9 cellular contexts compared by ENCODE assay signal in the genomic region with DNA sequence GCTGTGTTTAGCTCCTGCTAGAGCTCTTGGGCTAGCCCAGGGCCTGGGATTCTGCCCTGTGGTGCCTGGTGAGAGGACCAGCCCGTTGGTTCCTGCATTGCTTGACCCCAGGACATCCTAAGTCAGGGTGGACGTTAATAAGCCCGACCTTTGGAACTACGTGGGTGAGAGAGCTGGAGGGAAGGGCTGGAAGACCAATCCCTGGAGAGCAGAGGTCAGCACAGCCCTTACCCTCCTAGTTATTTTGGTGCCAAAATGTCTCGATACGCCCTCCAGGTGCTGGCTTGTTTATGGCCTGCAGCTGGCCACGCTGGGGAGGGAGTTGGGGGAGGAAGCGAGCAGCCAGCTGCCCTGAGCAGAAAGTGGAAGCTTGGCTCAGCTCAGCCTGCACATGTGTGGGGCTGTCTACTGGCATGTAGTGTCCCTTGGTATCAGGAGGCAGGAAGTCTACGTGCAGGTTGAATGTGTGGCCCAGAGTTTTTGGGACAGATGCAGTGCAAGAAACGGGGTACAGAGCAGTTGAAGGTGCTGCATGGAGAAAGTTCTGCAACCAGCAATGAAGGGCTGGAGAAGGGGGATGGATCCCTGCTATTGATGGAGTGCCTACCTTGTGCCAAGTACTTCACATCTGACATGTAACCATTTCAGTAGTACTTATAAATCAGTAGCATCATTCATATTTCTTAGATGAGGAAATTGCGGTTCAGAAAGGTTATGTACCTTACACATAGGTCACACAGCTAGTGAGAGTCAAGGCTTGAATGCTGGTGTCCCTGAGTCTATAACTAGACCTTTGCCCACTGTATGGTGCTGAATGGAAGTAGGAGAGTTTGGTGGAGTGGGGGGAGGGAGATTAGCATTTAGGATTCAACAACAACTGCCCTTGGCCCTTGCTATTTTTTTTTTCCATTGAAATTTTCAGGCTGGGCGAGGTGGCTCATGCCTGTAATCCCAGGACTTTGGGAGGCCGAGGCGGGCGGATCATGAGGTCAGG. TPM values are rescaled to one million over a fixed set of nuclear protein-coding genes. Genes with fewer than 3 reads are reported as not detected.
DNase-seq lines count a peak whose midpoint lies in the region; ATAC-seq and TF ChIP-seq lines count a peak whose summit lies in the region.
"Had no signal": no experiment of that assay in that cellular context is flagged by ENCODE, and none has a peak within 500 bp of the region (broad histone marks: within the 10 kb centered on the region; RNA-seq: fewer than 3 reads in every experiment).

No MANE protein-coding gene starts in this region.

- ATAC-seq in GM19397 (IDR thresholded peaks at IDR 0.05; ENCODE audit: unreplicated experiment) = peak; percentile 66
- ATAC-seq in GM18502 (IDR thresholded peaks at IDR 0.05; ENCODE audit: poor library complexity, unreplicated experiment) = no peak

- peaks cover 6 to 40% (median 29%) of the 10 kb centered on the region in 4 donors for H3K4me1 ChIP-seq in esophagus muscularis mucosa

- TF ChIP-seq EP300 in esophagus muscularis mucosa (IDR thresholded peaks at IDR 0.05) = no peak

- no peaks in the 10 kb centered on the region for H3K9me3 ChIP-seq in esophagus muscularis mucosa
- H3K9me3 ChIP-seq: pancreas had no signal

- intact Hi-C loops in esophagus muscularis mucosa (cut with DNase I) = no loop called here

- TF ChIP-seq POLR2A in esophagus muscularis mucosa (IDR thresholded peaks at IDR 0.05; ENCODE audit: low read depth) = no peak

- no peak for TF ChIP-seq CTCF in esophagus muscularis mucosa (IDR thresholded peaks at IDR 0.05)

- WGBS in esophagus muscularis mucosa = 65% methylated on average over 15 of the region's 15 CpGs

- no peak overlapping the region for H3K27ac ChIP-seq in esophagus muscularis mucosa (replicated peaks in 1 of 4)
- H3K27ac ChIP-seq: pancreas had no signal

- H3K36me3 ChIP-seq in esophagus muscularis mucosa = no peaks in the 10 kb centered on the region
- H3K36me3 ChIP-seq: pancreas had no signal

- DNase-seq in COR-L47 (lab: John Stamatoyannopoulos, UW) (peak; percentile 17), M059J (ENCODE audit: low read depth) (peak; percentile 31), germinal center (ENCODE audit: low spot score) (peak; percentile 84), esophagus muscularis mucosa (ENCODE audit: extremely low spot score) (no peak), ureter (ENCODE audit: low spot score) (no peak)
- DNase-seq in stimulated activated CD8-positive, alpha-beta memory T cell treated with anti-CD3 and anti-CD28 coated beads, Interleukin-4, amount 100 ng/mL, for 48 hours = peak; percentile 17

- H3K27me3 ChIP-seq in esophagus muscularis mucosa = no peaks in the 10 kb centered on the region
- H3K27me3 ChIP-seq: pancreas had no signal

- H3K4me3 ChIP-seq in esophagus muscularis mucosa = no peak overlapping the region
- H3K4me3 ChIP-seq: pancreas had no signal

RNA-seq across cellular contexts. Expression of gene DGKD, which starts 5.0 kb away (rescaled TPM):
- 9.5 and 16.5 TPM in 2 replicates for total RNA-seq in M059J (2014; rRNA removed; shearing (Covaris generic))
- 10 to 100 TPM; 11.6 to 16.1 (median 13.3) TPM for total RNA-seq in esophagus muscularis mucosa
- total RNA-seq in ureter = 44.7 TPM

RNA-seq across cellular contexts. Expression of gene SAG, which starts 41.7 kb away (rescaled TPM):
- not detected in 2 replicates for total RNA-seq in M059J (2014; rRNA removed; shearing (Covaris generic))
- total RNA-seq in esophagus muscularis mucosa = not detected
- not detected for total RNA-seq in ureter
- total RNA-seq: pancreas had no signal

Comparison
In these comparisons a context has a peak if more than half of its experiments do, and no peak if none do; other contexts are left out.
1. DNase-seq: peak in COR-L47 (single experiment), M059J (single experiment), germinal center (single experiment) and stimulated activated CD8-positive, alpha-beta memory T cell treated with anti-CD3 and anti-CD28 coated beads, Interleukin-4, amount 100 ng/mL, for 48 hours (single experiment); none in esophagus muscularis mucosa (single experiment) and ureter (single experiment).